8 cellular contexts compared by ENCODE assay signal in the genomic region with DNA sequence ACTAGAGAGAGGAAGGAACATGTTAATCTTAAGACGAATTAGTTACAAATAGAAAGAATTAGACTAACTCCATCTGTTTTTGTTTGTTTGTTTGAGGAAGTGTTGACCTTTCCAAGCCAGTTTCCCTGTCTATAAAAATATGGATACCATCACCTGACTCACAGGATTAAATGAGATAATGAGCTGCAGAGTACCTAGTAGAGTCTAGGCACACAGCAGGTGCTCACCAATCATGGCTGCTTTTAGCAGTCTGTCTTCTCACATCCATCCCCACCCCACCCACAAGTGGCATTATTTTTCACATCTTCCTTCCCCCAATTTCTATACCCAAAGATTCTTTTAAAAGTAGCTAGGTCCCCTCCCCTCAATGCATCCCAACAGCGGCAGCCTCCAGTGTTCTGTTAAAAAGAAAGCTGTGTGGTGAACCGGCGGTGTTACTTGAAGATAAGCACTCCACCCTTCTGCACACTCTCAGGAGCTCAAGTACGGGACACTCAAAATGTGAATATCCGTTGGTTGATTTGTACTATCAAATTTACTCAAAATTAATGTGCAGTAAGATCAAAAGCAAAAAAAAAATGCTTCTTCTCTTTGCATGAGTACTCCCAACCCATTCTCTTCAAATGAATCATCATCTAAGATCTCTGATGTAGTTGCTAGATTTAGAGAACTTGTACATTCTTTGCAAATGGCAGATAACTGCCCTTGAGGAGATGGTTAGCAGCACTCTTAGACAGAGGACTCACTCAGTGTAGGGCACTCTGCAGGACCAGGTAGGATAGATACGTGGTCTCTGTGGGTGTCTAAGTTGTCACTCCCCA.
DNase-seq lines count a peak whose midpoint lies in the region; ATAC-seq and TF ChIP-seq lines count a peak whose summit lies in the region.

No MANE protein-coding gene starts in this region.

- H3K36me3 Mint-ChIP-seq in Calu3 (ENCODE audit: insufficient read depth, unreplicated experiment): peaks cover 9% of the 10 kb centered on the region
- no peaks in the 10 kb centered on the region for H3K36me3 Mint-ChIP-seq in osteocyte (ENCODE audit: unreplicated experiment)

- BruUV-seq in Calu3 (replicated peaks; lab: Mats Ljungman, UMichigan): no TSS peak

- no peaks in the 10 kb centered on the region for H3K27me3 Mint-ChIP-seq in Calu3 (ENCODE audit: unreplicated experiment)
- no peaks in the 10 kb centered on the region for H3K27me3 Mint-ChIP-seq in osteocyte (ENCODE audit: unreplicated experiment)

- DNase-seq in Calu3 (no peak), fibroblast of peridontal ligament (ENCODE audit: extremely low read depth) (peak; percentile 58), epidermal melanocyte (ENCODE audit: insufficient read length, low spot score) (no peak), NK-92 (lab: John Stamatoyannopoulos, UW; ENCODE audit: unreplicated experiment) (no peak), osteocyte (ENCODE audit: extremely low spot score, unreplicated experiment) (no peak)

- CTCF ChIA-PET in Calu3 (lab: Charles Lee): interaction anchor here (0.8 kb wide), 1 partner anchor 11 kb away, joined by 3 read pairs; no protein-coding TSS in a partner anchor

- peaks cover 2% of the 10 kb centered on the region for H3K9me3 Mint-ChIP-seq in Calu3 (ENCODE audit: low read depth, unreplicated experiment)
- H3K9me3 Mint-ChIP-seq in osteocyte (ENCODE audit: unreplicated experiment): no peaks in the 10 kb centered on the region

- H3K4me1 Mint-ChIP-seq in Calu3 (ENCODE audit: low read depth, unreplicated experiment) (peaks cover 48% of the 10 kb centered on the region), osteocyte (ENCODE audit: unreplicated experiment) (peaks cover 22% of the 10 kb centered on the region)

- ATAC-seq in GM19452 (IDR thresholded peaks at IDR 0.05; ENCODE audit: unreplicated experiment) (peak; percentile 77), HG03520 (IDR thresholded peaks at IDR 0.05; ENCODE audit: unreplicated experiment) (peak; percentile 83), HG03460 (IDR thresholded peaks at IDR 0.05; ENCODE audit: unreplicated experiment) (no peak)

- intact Hi-C loops in Calu3 (cut with micrococcal nuclease; ENCODE audit: unreplicated experiment): no loop called here

- H3K4me3 Mint-ChIP-seq in Calu3 (ENCODE audit: low read depth, unreplicated experiment) (no peak overlapping the region), osteocyte (ENCODE audit: unreplicated experiment) (no peak overlapping the region)

- TF ChIP-seq CTCF in Calu3 (IDR thresholded peaks at IDR 0.05; ENCODE audit: unreplicated experiment) (no peak), osteocyte (IDR thresholded peaks at IDR 0.05) (no peak)

- H3K27ac Mint-ChIP-seq in Calu3 (ENCODE audit: unreplicated experiment) (peak overlapping the region; percentile 77), osteocyte (ENCODE audit: unreplicated experiment) (no peak overlapping the region)
